Comparison of ENCODE assay signal across 9 cellular contexts in genomic region chr11:75450826-75451783, GRCh38. TPM values are rescaled to one million over a fixed set of nuclear protein-coding genes. Genes with fewer than 3 reads are reported as not detected.
DNase-seq lines count a peak whose midpoint lies in the region; ATAC-seq and TF ChIP-seq lines count a peak whose summit lies in the region.
"Had no signal": no experiment of that assay in that cellular context is flagged by ENCODE, and none has a peak within 500 bp of the region (broad histone marks: within the 10 kb centered on the region; RNA-seq: fewer than 3 reads in every experiment).

No MANE protein-coding gene starts in this region.

- no peaks in the 10 kb centered on the region for H3K9me3 ChIP-seq in RWPE2 (ENCODE audit: severe bottlenecking)
- H3K9me3 ChIP-seq in stomach: no peaks in the 10 kb centered on the region

- H3K27me3 ChIP-seq in RWPE2 (ENCODE audit: insufficient read depth, poor library complexity, severe bottlenecking) (no peaks in the 10 kb centered on the region), stomach (peaks cover 0 to 15% (median 0%) of the 10 kb centered on the region in 3 donors)

- no peak for TF ChIP-seq EP300 in stomach (IDR thresholded peaks at IDR 0.05)

- ATAC-seq in RWPE2 (ENCODE audit: low read depth) (no peak), GM21515 (IDR thresholded peaks at IDR 0.05; ENCODE audit: unreplicated experiment) (no peak), GM18520 (IDR thresholded peaks at IDR 0.05; ENCODE audit: unreplicated experiment) (no peak)

- DNase-seq in GM13977 (ENCODE audit: low spot score): peak; percentile 48
- no peak for DNase-seq in RWPE2 (ENCODE audit: low spot score)
- DNase-seq in effector CD4-positive, alpha-beta T cell: peak; percentile 10
- peak; percentile 56 for DNase-seq in stimulated activated CD4-positive, alpha-beta T cell treated with anti-CD3 and anti-CD28 coated beads, Interleukin-15, amount 100 ng/mL, for 24 hours
- DNase-seq in stomach: no peak
- DNase-seq in GM03348 (ENCODE audit: low spot score): no peak
- DNase-seq: stimulated activated naive B cell treated with anti-CD40 and anti-IgM and Interleukin-4, amounts not matched to agents 10 μg/mL and 1 μg/mL and 100 μg/mL, for 72 hours had no signal

- no peak for TF ChIP-seq POLR2A in stomach (IDR thresholded peaks at IDR 0.05)

- intact Hi-C loops in stomach (cut with DNase I; ENCODE audit: low total_unique reads): no loop called here

- H3K4me1 ChIP-seq in RWPE2 (ENCODE audit: insufficient read depth, poor library complexity, severe bottlenecking) (no peaks in the 10 kb centered on the region), stomach (peaks cover 0 to 13% (median 7%) of the 10 kb centered on the region in 4 donors)

- no peak overlapping the region for H3K27ac ChIP-seq in RWPE2 (ENCODE audit: poor library complexity, severe bottlenecking)
- H3K27ac ChIP-seq in stomach: no peak overlapping the region

- TF ChIP-seq CTCF in GM13977 (IDR thresholded peaks at IDR 0.05; ENCODE audit: extremely low read depth, insufficient read depth, missing control alignments) (peak; percentile 61), RWPE2 (IDR thresholded peaks at IDR 0.05; ENCODE audit: poor library complexity, severe bottlenecking) (peak; percentile 75), stomach (IDR thresholded peaks at IDR 0.05) (peak in 2 of 7 experiments; percentile 27 to 40)

- 69 to 78% (median 75%) methylated on average over 32 to 46 of the region's 46 CpGs for WGBS in stomach, 5 donors

- H3K36me3 ChIP-seq in RWPE2 (ENCODE audit: low read depth) (no peaks in the 10 kb centered on the region), stomach (no peaks in the 10 kb centered on the region)

- in situ Hi-C loops in GM13977 (cut with MboI; ENCODE audit: low pct_unique_long_range_greater_than_20kb, low sequenced_read_pairs, unreplicated experiment): no loop called here

- H3K4me3 ChIP-seq in RWPE2 (ENCODE audit: severe bottlenecking) (no peak overlapping the region), stomach (no peak overlapping the region)

RNA-seq across cellular contexts. Expression of gene KLHL35, which starts 18.1 kb away (rescaled TPM):
- total RNA-seq in stomach: 1 to 10 TPM in 2 of 5 donors, under 1 TPM in 1, not detected in 2; 0.89 to 2.9 (median 1.7) TPM
- polyA plus RNA-seq in stomach: 1 to 10 TPM; 1.2 to 1.8 (median 1.8) TPM

RNA-seq across cellular contexts. Expression of gene RPS3, which starts 51.8 kb away (rescaled TPM):
- 1,000 to 10,000 TPM in 3 of 5 donors, 100 to 1,000 TPM in 2; 607 to 1,681 (median 1,272) TPM for total RNA-seq in stomach
- polyA plus RNA-seq in stomach: 1,000 to 10,000 TPM; 2,719 to 3,770 (median 2,836) TPM

Comparison
In these comparisons a context has a peak if more than half of its experiments do, and no peak if none do; other contexts are left out.
1. DNase-seq: peak in GM13977 (single experiment), effector CD4-positive, alpha-beta T cell (single experiment) and stimulated activated CD4-positive, alpha-beta T cell treated with anti-CD3 and anti-CD28 coated beads, Interleukin-15, amount 100 ng/mL, for 24 hours (single experiment); none in RWPE2 (single experiment), stomach (single experiment) and GM03348 (single experiment).